ENCODE assay signal across 2 cellular contexts in genomic region chr19:5076440-5077208, GRCh38.
TF ChIP-seq lines count a peak whose summit lies in the region.

No MANE protein-coding gene starts in this region.

TF ChIP-seq in GM23338, 12 proteins besides CTCF, POLR2A, EP300 and RAD21:
- no peak for TF ChIP-seq STAT1 (IDR thresholded peaks at IDR 0.05; ENCODE audit: unreplicated experiment)
- TF ChIP-seq ZNF331 (CRISPR knock-in tag; IDR thresholded peaks at IDR 0.05; ENCODE audit: low read depth): no peak
- no peak for TF ChIP-seq NANOG (IDR thresholded peaks at IDR 0.05; ENCODE audit: borderline replicate concordance)
- no peak for TF ChIP-seq EZH2phosphoT487 (IDR thresholded peaks at IDR 0.05; ENCODE audit: unreplicated experiment)
- no peak for TF ChIP-seq REST (IDR thresholded peaks at IDR 0.05; ENCODE audit: unreplicated experiment)
- TF ChIP-seq POLR2AphosphoS5 (IDR thresholded peaks at IDR 0.05; ENCODE audit: low read depth): no peak
- no peak for TF ChIP-seq ZNF114 (CRISPR knock-in tag; IDR thresholded peaks at IDR 0.05)

TF ChIP-seq in neural cell, 6 proteins besides CTCF, POLR2A, EP300 and RAD21:
- TF ChIP-seq REST (IDR thresholded peaks at IDR 0.05; ENCODE audit: borderline replicate concordance) (no peak), TAF1 (IDR thresholded peaks at IDR 0.05; ENCODE audit: low read depth) (no peak)
